ENCODE assay signal across 8 cellular contexts in the genomic region with DNA sequence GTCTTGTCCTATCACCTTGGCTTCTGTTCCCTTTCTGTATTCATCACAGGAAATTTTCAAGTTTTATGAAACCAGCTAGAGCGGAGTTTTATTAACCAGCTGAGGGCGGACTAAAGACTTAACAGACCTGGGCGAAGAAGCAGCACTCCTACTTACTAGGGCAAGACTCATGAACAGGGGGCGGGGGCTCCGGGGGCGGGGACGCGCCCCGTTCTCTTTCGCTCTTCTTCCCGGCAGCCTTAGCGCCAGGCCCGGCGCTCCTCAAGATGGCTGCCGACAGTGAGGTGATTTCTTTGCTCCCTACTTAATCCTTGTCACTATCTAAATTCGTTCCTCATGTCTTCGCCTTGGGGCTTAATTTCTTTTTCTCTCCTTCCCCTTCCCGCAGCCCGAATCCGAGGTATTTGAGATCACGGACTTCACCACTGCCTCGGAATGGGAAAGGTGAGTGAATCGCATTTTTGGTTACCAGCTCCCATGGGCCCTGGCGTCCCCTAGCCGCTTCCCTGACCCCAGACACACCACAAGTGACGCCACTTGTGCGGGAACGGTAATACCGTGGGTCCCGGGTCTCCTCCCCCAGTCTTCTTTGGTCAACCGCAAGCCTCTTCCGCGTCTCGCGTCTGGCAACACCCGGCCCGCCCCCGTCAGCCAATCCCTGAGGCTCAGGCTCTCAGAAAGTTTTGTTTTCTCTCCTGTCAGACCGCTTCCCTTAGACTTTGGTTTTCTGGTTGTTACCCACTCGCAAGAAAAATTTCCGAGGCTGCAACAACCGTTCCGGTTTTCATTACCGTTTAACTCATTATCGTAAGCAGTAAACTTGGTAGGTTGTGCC. TPM values are rescaled to one million over a fixed set of nuclear protein-coding genes. Genes with fewer than 3 reads are reported as not detected.
A peak's percentile ranks its signal among the peaks of the same experiment; 100 is the strongest.
DNase-seq lines count a peak whose midpoint lies in the region; ATAC-seq and TF ChIP-seq lines count a peak whose summit lies in the region.

Gene RAB3GAP1, plus strand, starts transcription at position 251 of the 835 bp plus-strand sequence. Its CDS starts 16 bp downstream, at position 267.

- peaks cover 0 to 1% (median 0%) of the 10 kb centered on the region in 3 donors for H3K9me3 Mint-ChIP-seq in IgD-negative memory B cell
- H3K9me3 Mint-ChIP-seq in activated T-cell treated with anti-CD3 and anti-CD28 coated beads, Interleukin-2, amount 50 U/mL, for 4 hours, result no peaks in the 10 kb centered on the region

- H3K4me3 Mint-ChIP-seq in IgD-negative memory B cell, result peak within 1 kb of the TSS; percentile 97 to 99 (median 98)
- H3K4me3 Mint-ChIP-seq in activated T-cell treated with anti-CD3 and anti-CD28 coated beads, Interleukin-2, amount 50 U/mL, for 4 hours, result peak within 1 kb of the TSS; percentile 97

- DNase-seq in DMS153 (lab: John Stamatoyannopoulos, UW) (peak; percentile 13), Panc1 (ENCODE audit: low read depth, low spot score) (peak; percentile 39), esophagus muscularis mucosa (ENCODE audit: extremely low spot score) (peak; percentile 97)
- peak; percentile 87 for DNase-seq in activated T-cell treated with anti-CD3 and anti-CD28 coated beads, Interleukin-2, amount 50 U/mL, for 4 hours
- DNase-seq in stimulated activated CD8-positive, alpha-beta memory T cell treated with anti-CD3 and anti-CD28 coated beads, Interleukin-7, amount 100 ng/mL, for 24 hours (ENCODE audit: low read depth), result peak; percentile 72

- TF ChIP-seq EP300 in esophagus muscularis mucosa (IDR thresholded peaks at IDR 0.05), result no peak

- under 1% methylated on average over 45 of the region's 45 CpGs for WGBS in esophagus muscularis mucosa

- peaks cover 14% of the 10 kb centered on the region for H3K4me1 ChIP-seq in Panc1 (ENCODE audit: control insufficient read depth, insufficient read depth, low read length)
- peaks cover 36 to 51% (median 45%) of the 10 kb centered on the region in 4 donors for H3K4me1 ChIP-seq in esophagus muscularis mucosa
- H3K4me1 ChIP-seq in muscle layer of duodenum (ENCODE audit: control insufficient read depth in 1 of 2, insufficient read depth in 2 of 2, low read length in 2 of 2), result peaks cover 13 to 17% of the 10 kb centered on the region in 2 donors

- H3K9me3 ChIP-seq in Panc1 (ENCODE audit: control insufficient read depth, insufficient read depth, low read depth, low read length) (no peaks in the 10 kb centered on the region), esophagus muscularis mucosa (no peaks in the 10 kb centered on the region), muscle layer of duodenum (ENCODE audit: control insufficient read depth in 1 of 2, low read length in 2 of 2) (no peaks in the 10 kb centered on the region)

- H3K27me3 Mint-ChIP-seq in IgD-negative memory B cell, result no peaks in the 10 kb centered on the region
- H3K27me3 Mint-ChIP-seq in activated T-cell treated with anti-CD3 and anti-CD28 coated beads, Interleukin-2, amount 50 U/mL, for 4 hours (ENCODE audit: low read depth), result no peaks in the 10 kb centered on the region

- H3K4me3 ChIP-seq in Panc1 (ENCODE audit: low read depth in 2 of 2, low read length in 2 of 2) (peak within 1 kb of the TSS; percentile 95 to 98), esophagus muscularis mucosa (peak within 1 kb of the TSS; percentile 80 to 90 (median 84)), muscle layer of duodenum (ENCODE audit: low read depth in 1 of 2, low read length in 2 of 2) (peak within 1 kb of the TSS; percentile 71 to 99)

- intact Hi-C loops in Panc1 (cut with micrococcal nuclease; ENCODE audit: unreplicated experiment), result no loop called here
- intact Hi-C loops in esophagus muscularis mucosa (cut with DNase I), result no loop called here

- CTCF ChIA-PET in Panc1 (lab: Charles Lee), result no interaction called here

- peaks cover 3% of the 10 kb centered on the region for H3K36me3 Mint-ChIP-seq in IgD-negative memory B cell
- H3K36me3 Mint-ChIP-seq in activated T-cell treated with anti-CD3 and anti-CD28 coated beads, Interleukin-2, amount 50 U/mL, for 4 hours (ENCODE audit: insufficient read depth), result peaks cover 12% of the 10 kb centered on the region

- H3K36me3 ChIP-seq in Panc1 (ENCODE audit: control insufficient read depth, insufficient read depth, low read length), result peaks cover 5% of the 10 kb centered on the region; the same call in 1 of the 2 replicates
- H3K36me3 ChIP-seq in esophagus muscularis mucosa, result no peaks in the 10 kb centered on the region
- peaks cover 0 to 3% of the 10 kb centered on the region in 2 donors for H3K36me3 ChIP-seq in muscle layer of duodenum (ENCODE audit: control insufficient read depth in 1 of 2, insufficient read depth in 2 of 2, low read length in 2 of 2)

- BruUV-seq in Panc1 (replicated peaks; lab: Mats Ljungman, UMichigan), result no TSS peak

- in situ Hi-C loops in Panc1 (cut with HindIII; ENCODE audit: low pct_unique_long_range_greater_than_20kb, low sequenced_read_pairs), result no loop called here

- H3K27ac Mint-ChIP-seq in IgD-negative memory B cell, result peak within 1 kb of the TSS; percentile 98 to 100 (median 98)

- peak; percentile 31 for TF ChIP-seq POLR2A in esophagus muscularis mucosa (IDR thresholded peaks at IDR 0.05; ENCODE audit: low read depth)

- H3K27ac ChIP-seq in Panc1 (ENCODE audit: low read length) (peak within 1 kb of the TSS; percentile 99), esophagus muscularis mucosa (replicated peaks in 1 of 4) (peak within 1 kb of the TSS; percentile 92 to 96 (median 93)), muscle layer of duodenum (ENCODE audit: low read length) (peak within 1 kb of the TSS; percentile 99)

- peak; percentile 77 for ATAC-seq in GM21576 (IDR thresholded peaks at IDR 0.05; ENCODE audit: unreplicated experiment)
- ATAC-seq in Panc1, result peak; percentile 97
- peak; percentile 85 for ATAC-seq in activated T-cell treated with anti-CD3 and anti-CD28 coated beads, Interleukin-2, amount 50 U/mL, for 4 hours

- H3K27me3 ChIP-seq in Panc1 (ENCODE audit: control insufficient read depth, insufficient read depth, low read length) (no peaks in the 10 kb centered on the region), esophagus muscularis mucosa (no peaks in the 10 kb centered on the region), muscle layer of duodenum (ENCODE audit: low read depth, low read length) (no peaks in the 10 kb centered on the region)

- POLR2A ChIA-PET in Panc1 (lab: Charles Lee), result no interaction called here

- peaks cover 26 to 35% (median 31%) of the 10 kb centered on the region in 3 donors for H3K4me1 Mint-ChIP-seq in IgD-negative memory B cell
- H3K4me1 Mint-ChIP-seq in activated T-cell treated with anti-CD3 and anti-CD28 coated beads, Interleukin-2, amount 50 U/mL, for 4 hours (ENCODE audit: low read depth), result peaks cover 43% of the 10 kb centered on the region

- TF ChIP-seq CTCF in Panc1 (IDR thresholded peaks at IDR 0.05) (no peak), esophagus muscularis mucosa (IDR thresholded peaks at IDR 0.05) (no peak)

RNA-seq across cellular contexts. Expression of gene RAB3GAP1, which starts in this region (rescaled TPM):
- 17.9 TPM for polyA plus RNA-seq in IgD-negative memory B cell
- 38.6 TPM for total RNA-seq in Panc1 (2021; ENCODE audit: unreplicated experiment)
- 26.8 TPM for polyA plus RNA-seq in Panc1 (2012; ENCODE audit: insufficient read length)
- 10 to 100 TPM; 33.4 to 38.6 (median 36.7) TPM for total RNA-seq in activated T-cell treated with anti-CD3 and anti-CD28 coated beads, Interleukin-2, amount 50 U/mL, for 4 hours
- total RNA-seq in esophagus muscularis mucosa, result 10 to 100 TPM; 59.3 to 66.9 (median 63.6) TPM

Comparison
In these comparisons a context has a peak if more than half of its experiments do, and no peak if none do; other contexts are left out.
1. Peak in every context shown above with its lines: DNase-seq, ATAC-seq, H3K4me3 ChIP-seq and H3K27ac ChIP-seq.
2. DNase-seq: peak in every context shown above with its lines; median percentile 97 in esophagus muscularis mucosa; 87 in activated T-cell treated with anti-CD3 and anti-CD28 coated beads, Interleukin-2, amount 50 U/mL, for 4 hours; 72 in stimulated activated CD8-positive, alpha-beta memory T cell treated with anti-CD3 and anti-CD28 coated beads, Interleukin-7, amount 100 ng/mL, for 24 hours; 39 in Panc1; 13 in DMS153.